ENCODE assay signal across 20 cellular contexts in the genomic region with DNA sequence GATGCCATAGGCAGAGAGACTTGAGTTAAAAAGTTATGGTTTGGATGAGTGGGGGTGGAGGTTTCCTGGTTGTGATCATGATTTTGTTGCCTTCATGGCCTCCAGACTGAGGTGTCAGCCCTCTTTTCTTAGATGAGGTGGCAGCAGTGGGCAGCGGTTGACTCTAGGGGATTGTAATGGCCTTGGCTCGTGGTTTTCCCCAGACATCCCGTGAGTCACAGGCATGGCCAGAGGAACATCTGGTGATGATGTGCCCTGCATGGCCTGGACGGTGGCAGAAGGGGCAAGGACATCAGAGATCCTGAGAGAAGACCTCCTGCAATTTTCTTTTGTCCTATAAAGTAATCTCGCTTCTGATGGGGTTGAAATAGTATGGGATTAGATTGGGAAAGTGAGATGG. TPM values are rescaled to one million over a fixed set of nuclear protein-coding genes. Genes with fewer than 3 reads are reported as not detected.
"Had no signal": no experiment of that assay in that cellular context is flagged by ENCODE, and none has a peak within 500 bp of the region (broad histone marks: within the 10 kb centered on the region; RNA-seq: fewer than 3 reads in every experiment).

No MANE protein-coding gene starts in this region.

- DNase-seq: KBM-7, MM.1S, NCI-H1092 treated with DMSO at 0.1 percent for 48 hours, NCI-H1436, NCI-H187, NCI-H2029, NCI-H2081 treated with DMSO at 0.1 percent for 48 hours, NCI-H2171, NCI-H226, NCI-H446, NCI-H510A, NCI-H524 treated with DMSO at 0.1 percent for 48 hours, NCI-H69, NCI-H774, SHP77 treated with DMSO at 0.1 percent for 48 hours, SJCRH30 had no signal

- ATAC-seq: Right ventricle myocardium inferior, SK-N-SH treated with all-trans-retinoic acid at 6 μM for 48 hours had no signal

- FAIRE-seq: RCC 7860 had no signal

RNA-seq across cellular contexts. Expression of gene RETNLB, which starts 12.4 kb away (rescaled TPM):
- total RNA-seq: LHCN-M2, Right ventricle myocardium inferior, SJCRH30 had no signal
